ENCODE assay signal across 23 cellular contexts in genomic region chr1:115257596-115257995, GRCh38.
"Had no signal": no experiment of that assay in that cellular context is flagged by ENCODE, and none has a peak within 500 bp of the region (broad histone marks: within the 10 kb centered on the region; RNA-seq: fewer than 3 reads in every experiment).

No MANE protein-coding gene starts in this region.

- DNase-seq: activated CD4-positive, alpha-beta T cell treated with anti-CD3 and anti-CD28 coated beads, Interleukin-2, amount 10 ng/mL, durations not matched to agents 7 days and 5 days; activated CD4-positive, CD25-positive, alpha-beta regulatory T cell; activated CD8-positive, alpha-beta T cell treated with anti-CD3 and anti-CD28 coated beads for 36 hours; activated effector memory CD4-positive, alpha-beta T cell treated with anti-CD3 and anti-CD28 coated beads, Interleukin-2, amount 50 U/mL, for 16 hours; activated naive CD4-positive, alpha-beta T cell treated with anti-CD3 and anti-CD28 coated beads for 36 hours; activated T-cell treated with anti-CD3 and anti-CD28 coated beads, Interleukin-2, amount 50 U/mL, for 24 hours; amygdala; cerebellar nuclear complex; NCI-H1105; NCI-H1436; NCI-H1694 treated with DMSO at 0.1 percent for 48 hours; NCI-H2029 treated with DMSO at 0.1 percent for 48 hours; NCI-H510A treated with DMSO at 0.1 percent for 48 hours; NCI-H69; RPMI8226; T-cell; T-helper 2 cell had no signal

- H3K4me3 ChIP-seq: MG63, SK-N-MC had no signal

- H3K36me3 Mint-ChIP-seq: T-cell had no signal

- H3K4me2 ChIP-seq: KMS-11 had no signal

- H3K4me1 Mint-ChIP-seq: T-cell had no signal

- H3K27ac Mint-ChIP-seq: activated CD4-positive, alpha-beta T cell treated with anti-CD3 and anti-CD28 coated beads, Interleukin-2, amount 10 ng/mL, durations not matched to agents 7 days and 5 days; activated CD8-positive, alpha-beta T cell treated with anti-CD3 and anti-CD28 coated beads for 36 hours; activated naive CD4-positive, alpha-beta T cell treated with anti-CD3 and anti-CD28 coated beads for 36 hours; activated naive CD8-positive, alpha-beta T cell; activated T-cell treated with anti-CD3 and anti-CD28 coated beads, Interleukin-2, amount 50 U/mL, for 24 hours; activated T-helper 1 cell treated with anti-CD3 and anti-CD28 coated beads, Interleukin-12 subunit alpha, Interleukin-12 subunit beta, Interleukin-2, Interleukin-4 antibody, amounts not matched to agents 30 ng/mL and 10 ng/mL and 1 ng/mL, durations not matched to agents 14 hours and 24 hours and 36 hours; T-cell had no signal

- H3K9ac ChIP-seq: KMS-11 had no signal

- H3K4me3 Mint-ChIP-seq: activated CD4-positive, alpha-beta T cell treated with anti-CD3 and anti-CD28 coated beads, Interleukin-2, amount 10 ng/mL, durations not matched to agents 7 days and 5 days; activated CD8-positive, alpha-beta T cell treated with anti-CD3 and anti-CD28 coated beads for 36 hours; activated naive CD4-positive, alpha-beta T cell treated with anti-CD3 and anti-CD28 coated beads for 36 hours; activated naive CD8-positive, alpha-beta T cell; activated T-cell treated with anti-CD3 and anti-CD28 coated beads, Interleukin-2, amount 50 U/mL, for 24 hours; activated T-helper 1 cell treated with anti-CD3 and anti-CD28 coated beads, Interleukin-12 subunit alpha, Interleukin-12 subunit beta, Interleukin-2, Interleukin-4 antibody, amounts not matched to agents 30 ng/mL and 10 ng/mL and 1 ng/mL, durations not matched to agents 14 hours and 24 hours and 36 hours; T-cell had no signal

- H3K27me3 ChIP-seq: MG63 had no signal

- H3K27ac ChIP-seq: KMS-11, SK-N-MC, VCaP had no signal

- H3K36me3 ChIP-seq: MG63 had no signal
